Comparison of ENCODE assay signal across 15 cellular contexts in the genomic region with DNA sequence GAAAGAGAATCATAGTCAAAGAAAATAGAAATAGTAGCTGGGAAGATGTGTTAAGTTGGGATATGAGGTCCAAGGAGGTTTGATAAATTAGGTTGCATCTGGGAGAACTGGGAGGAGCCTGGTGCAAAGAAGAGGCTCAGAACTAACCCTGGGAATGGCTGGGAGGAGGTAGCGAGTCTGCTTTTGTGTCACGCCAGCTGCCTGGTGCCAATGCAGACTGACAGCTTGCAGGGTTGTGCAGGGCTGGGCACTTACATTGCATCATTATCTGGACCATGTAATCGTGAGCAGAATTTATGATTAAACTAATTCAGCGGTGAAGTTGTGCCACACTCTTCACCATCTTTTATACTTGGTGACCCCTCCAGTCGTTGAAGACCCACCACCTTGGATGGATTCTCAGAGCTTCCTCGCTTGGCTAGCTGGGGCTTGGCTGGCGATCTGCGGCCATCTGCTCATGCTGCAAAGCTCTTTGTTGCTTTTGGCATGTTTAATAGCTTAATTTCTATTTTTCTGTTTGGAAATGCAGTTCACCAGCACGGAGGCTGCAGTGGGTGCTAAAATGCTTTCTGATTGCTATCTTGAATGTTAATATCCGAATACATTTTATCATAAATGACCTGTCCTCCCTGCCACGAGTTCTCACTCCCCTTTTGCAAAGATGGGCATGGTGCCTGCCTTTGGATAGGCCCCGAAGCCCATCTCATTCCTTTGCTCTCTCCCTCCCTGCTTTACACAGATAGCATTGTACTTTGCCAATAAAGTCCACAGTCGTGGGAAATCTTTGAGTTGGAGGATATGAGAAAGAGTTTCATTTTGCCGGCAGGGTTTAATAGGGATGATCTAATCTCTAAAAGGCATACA.
DNase-seq lines count a peak whose midpoint lies in the region; ATAC-seq and TF ChIP-seq lines count a peak whose summit lies in the region.
"Had no signal": no experiment of that assay in that cellular context is flagged by ENCODE, and none has a peak within 500 bp of the region (broad histone marks: within the 10 kb centered on the region; RNA-seq: fewer than 3 reads in every experiment).

No MANE protein-coding gene starts in this region.

- H3K4me2 ChIP-seq in BLaER1 (peak overlapping the region; percentile 90), osteoblast (ENCODE audit: insufficient read depth, low read length) (peak overlapping the region; percentile 83)

- peak overlapping the region; percentile 68 for H2AFZ ChIP-seq in osteoblast (ENCODE audit: low read length)

- DNase-seq in NCI-H2107 treated with DMSO at 0.1 percent for 48 hours (lab: John Stamatoyannopoulos, UW; ENCODE audit: unreplicated experiment) (peak; percentile 66), dorsolateral prefrontal cortex (peak in 7 of 10 donors; percentile 62 to 81 (median 69)), osteoblast (ENCODE audit: insufficient read length, low spot score, missing footprints) (peak; percentile 69), Peyer's patch (no peak)
- DNase-seq in activated naive CD4-positive, alpha-beta T cell (lab: John Stamatoyannopoulos, UW), result no peak
- DNase-seq: activated B cell treated with CpG ODN at 0.5 μM for 24 hours; activated T-cell treated with anti-CD3 and anti-CD28 coated beads, Interleukin-2, amount 50 U/mL, for 48 hours; GOT3; SIG-M5; stimulated activated naive CD8-positive, alpha-beta T cell treated with anti-CD3 and anti-CD28 coated beads, Interleukin-15, amount 100 ng/mL, for 72 hours had no signal

- H4K20me1 ChIP-seq in BLaER1 (peaks cover 13% of the 10 kb centered on the region; the same call in 1 of the 2 replicates), osteoblast (ENCODE audit: insufficient read depth, low read length) (peaks cover 5% of the 10 kb centered on the region)

- TF ChIP-seq CTCF in dorsolateral prefrontal cortex (IDR thresholded peaks at IDR 0.05 in 54 of 56, conservative IDR thresholded peaks at IDR 0.05 in 2 of 56; ENCODE audit: low read depth in 1 of 56, partially characterized antibody in 56 of 56) (no peak), osteoblast (IDR thresholded peaks at IDR 0.05; ENCODE audit: extremely low read depth, low read depth, low read length) (no peak), Peyer's patch (IDR thresholded peaks at IDR 0.05) (no peak)

- H3K4me1 ChIP-seq in BLaER1 (peaks cover 98% of the 10 kb centered on the region), osteoblast (ENCODE audit: insufficient read depth, low read length) (peaks cover 16% of the 10 kb centered on the region), Peyer's patch (peaks cover 0 to 2% (median 0%) of the 10 kb centered on the region in 4 donors)

- H3K9ac ChIP-seq in BLaER1, result peak overlapping the region; percentile 77

- intact Hi-C loops in dorsolateral prefrontal cortex (cut with DNase I), result loop anchor here (5.0 kb wide), 3 partner anchors 88 to 197 kb away; no protein-coding TSS in a partner anchor

- peak overlapping the region; percentile 95 for H3K27ac ChIP-seq in BLaER1
- H3K27ac ChIP-seq in dorsolateral prefrontal cortex, result peak overlapping the region in 49 of 59 donors; percentile 10 to 87 (median 53)
- H3K27ac ChIP-seq in osteoblast (ENCODE audit: low read depth, low read length), result peak overlapping the region; percentile 51
- H3K27ac ChIP-seq in Peyer's patch, result no peak overlapping the region
- H3K27ac ChIP-seq: cardiac muscle cell had no signal

- no peaks in the 10 kb centered on the region for H3K27me3 ChIP-seq in BLaER1
- no peaks in the 10 kb centered on the region for H3K27me3 ChIP-seq in dorsolateral prefrontal cortex
- no peaks in the 10 kb centered on the region for H3K27me3 ChIP-seq in osteoblast (ENCODE audit: insufficient read depth, low read length)
- no peaks in the 10 kb centered on the region for H3K27me3 ChIP-seq in Peyer's patch
- H3K27me3 ChIP-seq: cardiac muscle cell had no signal

- no peaks in the 10 kb centered on the region for H3K9me3 ChIP-seq in BLaER1
- no peaks in the 10 kb centered on the region for H3K9me3 ChIP-seq in osteoblast (ENCODE audit: low read depth, low read length)
- H3K9me3 ChIP-seq in Peyer's patch, result no peaks in the 10 kb centered on the region

- no peaks in the 10 kb centered on the region for H3K36me3 ChIP-seq in BLaER1
- H3K36me3 ChIP-seq in osteoblast (ENCODE audit: insufficient read depth, low read length), result no peaks in the 10 kb centered on the region
- H3K36me3 ChIP-seq in Peyer's patch, result no peaks in the 10 kb centered on the region
- H3K36me3 ChIP-seq: cardiac muscle cell had no signal

- ATAC-seq in HG03442 (IDR thresholded peaks at IDR 0.05; ENCODE audit: unreplicated experiment) (no peak), HG03521 (IDR thresholded peaks at IDR 0.05; ENCODE audit: unreplicated experiment) (no peak)
- ATAC-seq: K562; stimulated activated naive CD8-positive, alpha-beta T cell treated with anti-CD3 and anti-CD28 coated beads, Interleukin-15, amount 100 ng/mL, for 72 hours had no signal

- peak overlapping the region; percentile 45 for H3K4me3 ChIP-seq in BLaER1
- H3K4me3 ChIP-seq in dorsolateral prefrontal cortex, result peak overlapping the region in 56 of 59 donors; percentile 6 to 61 (median 39)
- H3K4me3 ChIP-seq in osteoblast (ENCODE audit: insufficient read depth, low read length), result peak overlapping the region; percentile 59
- no peak overlapping the region for H3K4me3 ChIP-seq in Peyer's patch
- H3K4me3 ChIP-seq: cardiac muscle cell, K562 had no signal

- H3K79me2 ChIP-seq in osteoblast (ENCODE audit: insufficient read depth, low read length), result no peaks in the 10 kb centered on the region

- no peak for TF ChIP-seq POLR2A in Peyer's patch (IDR thresholded peaks at IDR 0.05)

Comparison
In these comparisons a context has a peak if more than half of its experiments do, and no peak if none do; other contexts are left out.
1. H3K27ac ChIP-seq: peak in BLaER1 (single experiment), dorsolateral prefrontal cortex (49 of 59) and osteoblast (single experiment); none in Peyer's patch (0 of 4).
2. H3K4me3 ChIP-seq: peak in BLaER1 (single experiment), dorsolateral prefrontal cortex (56 of 59) and osteoblast (single experiment); none in Peyer's patch (0 of 4).
3. DNase-seq: peak in NCI-H2107 treated with DMSO at 0.1 percent for 48 hours (single experiment), dorsolateral prefrontal cortex (7 of 10) and osteoblast (single experiment); none in Peyer's patch (0 of 3) and activated naive CD4-positive, alpha-beta T cell (0 of 4).